Comparison of ENCODE assay signal across 1 cellular context in genomic region chr6:111482236-111482958, GRCh38.
TF ChIP-seq lines count a peak whose summit lies in the region.

No MANE protein-coding gene starts in this region.

TF ChIP-seq in HepG2, 621 proteins besides CTCF, POLR2A, EP300 and RAD21 (continued from another document and continues in another):
- TF ChIP-seq ZNF512 (CRISPR knock-in tag; IDR thresholded peaks at IDR 0.05) (0 out of 2 replicates have a peak, but pooled peaks have one; percentile 72), UBTF (CRISPR knock-in tag; IDR thresholded peaks at IDR 0.05) (peak; percentile 85), ZNF777 (CRISPR knock-in tag; IDR thresholded peaks at IDR 0.05) (no peak; the same call in none of the 2 replicates), GMEB1 (CRISPR knock-in tag; IDR thresholded peaks at IDR 0.05; ENCODE audit: borderline replicate concordance) (no peak), ZNF691 (CRISPR knock-in tag; IDR thresholded peaks at IDR 0.05; ENCODE audit: borderline replicate concordance, low read depth) (0 out of 2 replicates have a peak, but pooled peaks have one; percentile 17), ZFP90 (CRISPR knock-in tag; IDR thresholded peaks at IDR 0.05; ENCODE audit: borderline replicate concordance) (0 out of 2 replicates have a peak, but pooled peaks have one; percentile 7), ZNF841 (CRISPR knock-in tag; IDR thresholded peaks at IDR 0.05; ENCODE audit: borderline replicate concordance) (0 out of 2 replicates have a peak, but pooled peaks have one; percentile 10), NBN (conservative IDR thresholded peaks at IDR 0.05) (no peak), ZBTB10 (CRISPR knock-in tag; IDR thresholded peaks at IDR 0.05; ENCODE audit: borderline replicate concordance) (0 out of 2 replicates have a peak, but pooled peaks have one; percentile 33), ZNF430 (CRISPR knock-in tag; IDR thresholded peaks at IDR 0.05) (no peak), MEF2D (CRISPR knock-in tag; IDR thresholded peaks at IDR 0.05) (no peak), DRAP1 (CRISPR knock-in tag; IDR thresholded peaks at IDR 0.05) (no peak), HDAC6 (IDR thresholded peaks at IDR 0.05; ENCODE audit: low read depth, low read length) (no peak), NR0B2 (CRISPR knock-in tag; IDR thresholded peaks at IDR 0.05) (peak; percentile 25; the same call in 1 of the 2 replicates), MTF1 (CRISPR knock-in tag; IDR thresholded peaks at IDR 0.05) (0 out of 2 replicates have a peak, but pooled peaks have one; percentile 56), ZIK1 (CRISPR knock-in tag; IDR thresholded peaks at IDR 0.05; ENCODE audit: borderline replicate concordance, low read depth) (0 out of 2 replicates have a peak, but pooled peaks have one; percentile 67), ZNF567 (CRISPR knock-in tag; IDR thresholded peaks at IDR 0.05; ENCODE audit: borderline replicate concordance) (0 out of 2 replicates have a peak, but pooled peaks have one; percentile 59), TMF1 (CRISPR knock-in tag; IDR thresholded peaks at IDR 0.05; ENCODE audit: low read depth) (peak; percentile 76), ZNF550 (CRISPR knock-in tag; IDR thresholded peaks at IDR 0.05; ENCODE audit: borderline replicate concordance) (0 out of 2 replicates have a peak, but pooled peaks have one; percentile 72), SKI (IDR thresholded peaks at IDR 0.05; ENCODE audit: partially characterized antibody) (peak; percentile 29), MAFG (CRISPR knock-in tag; IDR thresholded peaks at IDR 0.05) (no peak), CREB3 (CRISPR knock-in tag; IDR thresholded peaks at IDR 0.05) (0 out of 2 replicates have a peak, but pooled peaks have one; percentile 29), THAP7 (CRISPR knock-in tag; IDR thresholded peaks at IDR 0.05) (0 out of 2 replicates have a peak, but pooled peaks have one; percentile 5), ARNT2 (CRISPR knock-in tag; IDR thresholded peaks at IDR 0.05; ENCODE audit: low read depth) (peak; percentile 66), SETDB1 (CRISPR knock-in tag; IDR thresholded peaks at IDR 0.05; ENCODE audit: borderline replicate concordance) (no peak), ARHGAP35 (CRISPR knock-in tag; IDR thresholded peaks at IDR 0.05; ENCODE audit: borderline replicate concordance) (no peak), YY1 (IDR thresholded peaks at IDR 0.05; ENCODE audit: insufficient read depth, insufficient replicate concordance, low read depth, low read length) (peak; percentile 65), ZNF101 (CRISPR knock-in tag; IDR thresholded peaks at IDR 0.05; ENCODE audit: borderline replicate concordance, low read depth) (no peak), SAP130 (CRISPR knock-in tag; IDR thresholded peaks at IDR 0.05; ENCODE audit: low read depth) (peak; percentile 34; the same call in 1 of the 2 replicates), FOXK2 (IDR thresholded peaks at IDR 0.05) (no peak), FOXA1 (IDR thresholded peaks at IDR 0.05) (no peak), FOXA1 (CRISPR knock-in tag; IDR thresholded peaks at IDR 0.05) (0 out of 2 replicates have a peak, but pooled peaks have one; percentile 9), FOSL2 (CRISPR knock-in tag; IDR thresholded peaks at IDR 0.05) (no peak; the same call in 1 of the 2 replicates), ZC3H4 (CRISPR knock-in tag; IDR thresholded peaks at IDR 0.05; ENCODE audit: borderline replicate concordance) (no peak), ZNF441 (CRISPR knock-in tag; IDR thresholded peaks at IDR 0.05; ENCODE audit: borderline replicate concordance) (peak; percentile 17; the same call in 1 of the 2 replicates), CHCHD3 (CRISPR knock-in tag; IDR thresholded peaks at IDR 0.05) (0 out of 2 replicates have a peak, but pooled peaks have one; percentile 68), ZNF468 (CRISPR knock-in tag; IDR thresholded peaks at IDR 0.05) (0 out of 2 replicates have a peak, but pooled peaks have one; percentile 66), ZFP82 (CRISPR knock-in tag; IDR thresholded peaks at IDR 0.05; ENCODE audit: borderline replicate concordance) (peak; percentile 74; the same call in 1 of the 2 replicates), SRY (CRISPR knock-in tag; IDR thresholded peaks at IDR 0.05) (peak; percentile 44; the same call in 1 of the 2 replicates), TAF15 (IDR thresholded peaks at IDR 0.05; ENCODE audit: low read depth, low read length, poor library complexity, severe bottlenecking) (peak; percentile 56), CENPT (CRISPR knock-in tag; IDR thresholded peaks at IDR 0.05; ENCODE audit: low read depth) (0 out of 2 replicates have a peak, but pooled peaks have one; percentile 46), MXD4 (CRISPR knock-in tag; IDR thresholded peaks at IDR 0.05) (peak; percentile 46), MXD3 (CRISPR knock-in tag; IDR thresholded peaks at IDR 0.05) (0 out of 2 replicates have a peak, but pooled peaks have one; percentile 1)
